Comparison of ENCODE assay signal across 35 cellular contexts in genomic region chr7:24548390-24548789, GRCh38. TPM values are rescaled to one million over a fixed set of nuclear protein-coding genes. Genes with fewer than 3 reads are reported as not detected.
DNase-seq lines count a peak whose midpoint lies in the region; ATAC-seq and TF ChIP-seq lines count a peak whose summit lies in the region.
"Had no signal": no experiment of that assay in that cellular context is flagged by ENCODE, and none has a peak within 500 bp of the region (broad histone marks: within the 10 kb centered on the region; RNA-seq: fewer than 3 reads in every experiment).

No MANE protein-coding gene starts in this region.

- H3K9me2 ChIP-seq in SK-N-SH: no peaks in the 10 kb centered on the region

- H3K4me2 ChIP-seq in SK-N-SH: no peak overlapping the region
- H3K4me2 ChIP-seq in osteoblast (ENCODE audit: insufficient read depth, low read length): no peak overlapping the region
- H3K4me2 ChIP-seq: A549; BLaER1; BLaER1 treated with 17β-estradiol and CSF1 and Interleukin-3, amounts not matched to agents 10 nM and 100 nM had no signal

- no peak for ATAC-seq in SK-N-SH treated with all-trans-retinoic acid at 6 μM for 48 hours
- ATAC-seq: A549; CD8-positive, alpha-beta T cell had no signal

- DNase-seq in SK-N-DZ (ENCODE audit: low spot score) (peak; percentile 71), SK-N-SH (peak; percentile 60), osteoblast (ENCODE audit: insufficient read length, low spot score, missing footprints) (peak; percentile 36), esophagus squamous epithelium (lab: John Stamatoyannopoulos, UW) (no peak), activated T-cell treated with anti-CD3 and anti-CD28 coated beads for 4 hours (no peak), NCI-H2227 (lab: John Stamatoyannopoulos, UW; ENCODE audit: unreplicated experiment) (no peak)
- no peak for DNase-seq in activated naive CD4-positive, alpha-beta T cell treated with anti-CD3 and anti-CD28 coated beads for 36 hours
- DNase-seq: 8988T; ACHN; AML-193; BE2C; C1 segment of cervical spinal cord; Caco-2; Calu3; CD4-positive, alpha-beta memory T cell; CD4-positive, alpha-beta T cell; CD4-positive, CD25-positive, alpha-beta regulatory T cell; CD8-positive, alpha-beta memory T cell; CD8-positive, alpha-beta T cell; COR-L47; DMS 273 treated with DMSO at 0.1 percent for 48 hours; DMS153; DMS53; DMS79; DMS79 treated with DMSO at 0.1 percent for 48 hours; DND-41; EL had no signal

- H2AFZ ChIP-seq in SK-N-SH (ENCODE audit: low read depth): no peak overlapping the region
- H2AFZ ChIP-seq in osteoblast (ENCODE audit: low read length): no peak overlapping the region

- H3K36me3 ChIP-seq in SK-N-SH (replicated peaks in 1 of 2; ENCODE audit: control insufficient read depth in 1 of 2, insufficient read depth in 2 of 2, low read length in 1 of 2) (no peaks in the 10 kb centered on the region), osteoblast (ENCODE audit: insufficient read depth, low read length) (no peaks in the 10 kb centered on the region), esophagus squamous epithelium (no peaks in the 10 kb centered on the region)
- H3K36me3 ChIP-seq: BE2C; BLaER1; BLaER1 treated with 17β-estradiol and CSF1 and Interleukin-3, amounts not matched to agents 10 nM and 100 nM had no signal

- no peaks in the 10 kb centered on the region for H3K4me1 Mint-ChIP-seq in activated naive CD4-positive, alpha-beta T cell treated with anti-CD3 and anti-CD28 coated beads for 36 hours (ENCODE audit: low read depth)
- H3K4me1 Mint-ChIP-seq: B cell; CD14-positive monocyte; CD4-positive, alpha-beta memory T cell; CD4-positive, CD25-positive, alpha-beta regulatory T cell; CD8-positive, alpha-beta memory T cell had no signal

- CTCF ChIA-PET in SK-N-SH (lab: Yijun Ruan, JAX): no interaction called here
- CTCF ChIA-PET in activated naive CD4-positive, alpha-beta T cell treated with anti-CD3 and anti-CD28 coated beads for 36 hours (lab: Charles Lee): no interaction called here

- H3K4me3 ChIP-seq in SK-N-SH (ENCODE audit: low read depth in 2 of 2, low read length in 1 of 2) (no peak overlapping the region), osteoblast (ENCODE audit: insufficient read depth, low read length) (no peak overlapping the region), esophagus squamous epithelium (no peak overlapping the region)
- H3K4me3 ChIP-seq: A549; BLaER1; BLaER1 treated with 17β-estradiol and CSF1 and Interleukin-3, amounts not matched to agents 10 nM and 100 nM had no signal

- H3K4me1 ChIP-seq in SK-N-SH (ENCODE audit: control insufficient read depth in 1 of 2, insufficient read depth in 2 of 2, low read depth in 1 of 2, low read length in 1 of 2): no peaks in the 10 kb centered on the region; a peak in 2 of 4 replicates
- H3K4me1 ChIP-seq in osteoblast (ENCODE audit: insufficient read depth, low read length): no peaks in the 10 kb centered on the region
- H3K4me1 ChIP-seq in esophagus squamous epithelium: no peaks in the 10 kb centered on the region
- H3K4me1 ChIP-seq: A549; BE2C; BLaER1 treated with 17β-estradiol and CSF1 and Interleukin-3, amounts not matched to agents 10 nM and 100 nM; Caco-2 had no signal

- H4K20me1 ChIP-seq in SK-N-SH (ENCODE audit: insufficient read depth) (no peaks in the 10 kb centered on the region), osteoblast (ENCODE audit: insufficient read depth, low read length) (no peaks in the 10 kb centered on the region)
- H4K20me1 ChIP-seq: BLaER1; BLaER1 treated with 17β-estradiol and CSF1 and Interleukin-3, amounts not matched to agents 10 nM and 100 nM had no signal

- H3K27ac ChIP-seq in SK-N-SH (ENCODE audit: low read depth in 2 of 2, low read length in 1 of 2) (no peak overlapping the region), osteoblast (ENCODE audit: low read depth, low read length) (no peak overlapping the region), esophagus squamous epithelium (no peak overlapping the region)
- H3K27ac ChIP-seq: 22Rv1; A549; BLaER1; BLaER1 treated with 17β-estradiol and CSF1 and Interleukin-3, amounts not matched to agents 10 nM and 100 nM; C4-2B had no signal

- no peak overlapping the region for H3K4me3 Mint-ChIP-seq in activated naive CD4-positive, alpha-beta T cell treated with anti-CD3 and anti-CD28 coated beads for 36 hours
- H3K4me3 Mint-ChIP-seq: B cell; CD14-positive monocyte; CD4-positive, alpha-beta memory T cell; CD4-positive, alpha-beta T cell; CD4-positive, CD25-positive, alpha-beta regulatory T cell; CD8-positive, alpha-beta memory T cell; CD8-positive, alpha-beta T cell had no signal

- TF ChIP-seq CTCF in SK-N-SH (IDR thresholded peaks at IDR 0.05): no peak
- no peak for TF ChIP-seq CTCF in osteoblast (IDR thresholded peaks at IDR 0.05; ENCODE audit: extremely low read depth, low read depth, low read length)
- no peak for TF ChIP-seq CTCF in esophagus squamous epithelium (IDR thresholded peaks at IDR 0.05)

- no peak overlapping the region for H3K27ac Mint-ChIP-seq in activated naive CD4-positive, alpha-beta T cell treated with anti-CD3 and anti-CD28 coated beads for 36 hours
- H3K27ac Mint-ChIP-seq: B cell; CD14-positive monocyte; CD4-positive, alpha-beta memory T cell; CD4-positive, alpha-beta T cell; CD4-positive, CD25-positive, alpha-beta regulatory T cell; CD8-positive, alpha-beta memory T cell; CD8-positive, alpha-beta T cell had no signal

- no peaks in the 10 kb centered on the region for H3F3A ChIP-seq in SK-N-SH (replicated peaks; ENCODE audit: insufficient read depth)

- intact Hi-C loops in activated naive CD4-positive, alpha-beta T cell treated with anti-CD3 and anti-CD28 coated beads for 36 hours (cut with micrococcal nuclease): no loop called here
- intact Hi-C loops in esophagus squamous epithelium (cut with DNase I): no loop called here

- no peak for TF ChIP-seq RAD21 in SK-N-SH (IDR thresholded peaks at IDR 0.05; ENCODE audit: low read length)

- no peak; a peak in 1 of 4 replicates for TF ChIP-seq EP300 in SK-N-SH (IDR thresholded peaks at IDR 0.05; ENCODE audit: borderline replicate concordance in 1 of 2, low read depth in 1 of 2, low read length in 1 of 2)

- no peaks in the 10 kb centered on the region for H3K36me3 Mint-ChIP-seq in activated naive CD4-positive, alpha-beta T cell treated with anti-CD3 and anti-CD28 coated beads for 36 hours (ENCODE audit: low read depth)
- H3K36me3 Mint-ChIP-seq: CD14-positive monocyte; CD4-positive, alpha-beta memory T cell; CD4-positive, CD25-positive, alpha-beta regulatory T cell; CD8-positive, alpha-beta memory T cell; CD8-positive, alpha-beta T cell had no signal

- POLR2A ChIA-PET in SK-N-SH (lab: Yijun Ruan, JAX): no interaction called here

- H3K27me3 ChIP-seq in SK-N-SH (ENCODE audit: insufficient read depth) (no peaks in the 10 kb centered on the region), osteoblast (ENCODE audit: insufficient read depth, low read length) (no peaks in the 10 kb centered on the region), esophagus squamous epithelium (peaks cover 0 to 10% (median 0%) of the 10 kb centered on the region in 4 donors)
- H3K27me3 ChIP-seq: BE2C; BLaER1; BLaER1 treated with 17β-estradiol and CSF1 and Interleukin-3, amounts not matched to agents 10 nM and 100 nM had no signal

- H3K9me3 ChIP-seq in SK-N-SH (no peaks in the 10 kb centered on the region), osteoblast (ENCODE audit: low read depth, low read length) (no peaks in the 10 kb centered on the region), esophagus squamous epithelium (no peaks in the 10 kb centered on the region)
- H3K9me3 ChIP-seq: A549, BE2C, BLaER1, Caco-2 had no signal

- H3K9ac ChIP-seq in SK-N-SH: no peak overlapping the region
- H3K9ac ChIP-seq: BLaER1; BLaER1 treated with 17β-estradiol and CSF1 and Interleukin-3, amounts not matched to agents 10 nM and 100 nM had no signal

- H3K27me3 Mint-ChIP-seq in activated naive CD4-positive, alpha-beta T cell treated with anti-CD3 and anti-CD28 coated beads for 36 hours (ENCODE audit: low read depth): peaks cover 10% of the 10 kb centered on the region

- H3K79me2 ChIP-seq in SK-N-SH (ENCODE audit: insufficient read depth) (no peaks in the 10 kb centered on the region), osteoblast (ENCODE audit: insufficient read depth, low read length) (no peaks in the 10 kb centered on the region)

- no peaks in the 10 kb centered on the region for H3K9me3 Mint-ChIP-seq in activated naive CD4-positive, alpha-beta T cell treated with anti-CD3 and anti-CD28 coated beads for 36 hours
- H3K9me3 Mint-ChIP-seq: CD4-positive, alpha-beta memory T cell; CD4-positive, alpha-beta T cell; CD4-positive, CD25-positive, alpha-beta regulatory T cell; CD8-positive, alpha-beta memory T cell; CD8-positive, alpha-beta T cell had no signal

- TF ChIP-seq POLR2A in esophagus squamous epithelium (IDR thresholded peaks at IDR 0.05): no peak

TF ChIP-seq in SK-N-SH, 30 proteins besides CTCF, POLR2A, EP300 and RAD21:
- TF ChIP-seq GATA2 (CRISPR knock-in tag; IDR thresholded peaks at IDR 0.05): peak; percentile 86
- TF ChIP-seq FOXJ3 (CRISPR knock-in tag; IDR thresholded peaks at IDR 0.05): 0 out of 2 replicates have a peak, but pooled peaks have one; percentile 24
- TF ChIP-seq SMC3 (IDR thresholded peaks at IDR 0.05; ENCODE audit: low read depth, low read length): no peak
- peak; percentile 44; the same call in 1 of the 2 replicates for TF ChIP-seq RCOR1 (IDR thresholded peaks at IDR 0.05; ENCODE audit: low read length)
- no peak for TF ChIP-seq FOSL2 (IDR thresholded peaks at IDR 0.05; ENCODE audit: borderline replicate concordance, low read depth)
- TF ChIP-seq JUND (IDR thresholded peaks at IDR 0.05): no peak
- TF ChIP-seq POLR2AphosphoS5 (IDR thresholded peaks at IDR 0.05; ENCODE audit: low read depth, low read length): no peak
TF ChIP-seq in SK-N-SH: peak in this region for 3.

TF ChIP-seq in SK-N-SH treated with all-trans-retinoic acid at 6 μM for 48 hours, 23 proteins besides CTCF, POLR2A, EP300 and RAD21 (continues in another document):
- TF ChIP-seq ZFP30 (CRISPR knock-in tag; IDR thresholded peaks at IDR 0.05): no peak
- TF ChIP-seq RARB (CRISPR knock-in tag; IDR thresholded peaks at IDR 0.05): no peak
- no peak for TF ChIP-seq CSDC2 (CRISPR knock-in tag; IDR thresholded peaks at IDR 0.05)
- TF ChIP-seq TCF4 (CRISPR knock-in tag; IDR thresholded peaks at IDR 0.05; ENCODE audit: borderline replicate concordance): no peak

RNA-seq across cellular contexts. Expression of gene PALS2, which starts 24.9 kb away (rescaled TPM):
- 15.4 and 15.7 TPM in 2 replicates for polyA plus RNA-seq in SK-N-DZ (2014; cell fraction: cytosol; rRNA removed)
- 10.2 and 17.2 TPM in 2 replicates for polyA plus RNA-seq in SK-N-DZ (2014; cell fraction: nucleus; rRNA removed)
- 6.1 and 6.9 TPM in 2 replicates for polyA plus RNA-seq in SK-N-SH (2012; rRNA removed)
- polyA plus RNA-seq in SK-N-SH (2012; cell fraction: cytosol; rRNA removed): 10.0 and 14.8 TPM in 2 replicates
- 3.6 and 6.9 TPM in 2 replicates for polyA plus RNA-seq in SK-N-SH (2012; cell fraction: nucleus; rRNA removed)
- 53.3 and 63.3 TPM in 2 replicates for total RNA-seq in osteoblast
- total RNA-seq in activated naive CD4-positive, alpha-beta T cell treated with anti-CD3 and anti-CD28 coated beads for 36 hours: 10 to 100 TPM; 21.8 to 22.5 TPM
- 10 to 100 TPM in 2 of 4 donors, 1 to 10 TPM in 2; 3.8 to 14.1 (median 9.2) TPM for total RNA-seq in esophagus squamous epithelium

Comparison
In these comparisons a context has a peak if more than half of its experiments do, and no peak if none do; other contexts are left out.
1. DNase-seq: peak in SK-N-DZ (single experiment), SK-N-SH (single experiment) and osteoblast (single experiment); none in activated naive CD4-positive, alpha-beta T cell treated with anti-CD3 and anti-CD28 coated beads for 36 hours (single experiment), esophagus squamous epithelium (single experiment), activated T-cell treated with anti-CD3 and anti-CD28 coated beads for 4 hours (single experiment) and NCI-H2227 (single experiment).